In genomic region chr4:165331823-165332222, GRCh38 we compare ENCODE assay signal across 13 cellular contexts. TPM values are rescaled to one million over a fixed set of nuclear protein-coding genes. Genes with fewer than 3 reads are reported as not detected.
A peak's percentile ranks its signal among the peaks of the same experiment; 100 is the strongest.
DNase-seq lines count a peak whose midpoint lies in the region; ATAC-seq, FAIRE-seq and TF ChIP-seq lines count a peak whose summit lies in the region.
"Had no signal": no experiment of that assay in that cellular context is flagged by ENCODE, and none has a peak within 500 bp of the region (broad histone marks: within the 10 kb centered on the region; RNA-seq: fewer than 3 reads in every experiment).

No MANE protein-coding gene starts in this region.

- ATAC-seq in central memory CD8-positive, alpha-beta T cell (replicated peaks; ENCODE audit: extremely low read depth, poor library complexity, severe bottlenecking) = no peak
- ATAC-seq: HCT116, T-cell had no signal

- peak overlapping the region; percentile 38 for H3K27ac Mint-ChIP-seq in Calu3 (ENCODE audit: unreplicated experiment)
- H3K27ac Mint-ChIP-seq in central memory CD8-positive, alpha-beta T cell (ENCODE audit: low read depth) = peak overlapping the region; percentile 76
- peak overlapping the region; percentile 68 for H3K27ac Mint-ChIP-seq in mesothelial cell of epicardium

- H3K9me3 Mint-ChIP-seq in Calu3 (ENCODE audit: low read depth, unreplicated experiment) (no peaks in the 10 kb centered on the region), mesothelial cell of epicardium (no peaks in the 10 kb centered on the region)
- no peaks in the 10 kb centered on the region for H3K9me3 Mint-ChIP-seq in central memory CD8-positive, alpha-beta T cell
- H3K9me3 Mint-ChIP-seq: T-cell had no signal

- H3K36me3 Mint-ChIP-seq in Calu3 (ENCODE audit: insufficient read depth, unreplicated experiment) (peaks cover 39% of the 10 kb centered on the region), mesothelial cell of epicardium (no peaks in the 10 kb centered on the region)
- peaks cover 15% of the 10 kb centered on the region for H3K36me3 Mint-ChIP-seq in central memory CD8-positive, alpha-beta T cell (ENCODE audit: insufficient read depth)

- no peak for DNase-seq in Calu3
- no peak for DNase-seq in Karpas-422
- no peak for DNase-seq in central memory CD8-positive, alpha-beta T cell (ENCODE audit: low spot score in 2 of 2)
- no peak for DNase-seq in mesothelial cell of epicardium (ENCODE audit: low spot score in 2 of 2, unreplicated experiment in 2 of 2)
- no peak for DNase-seq in NCI-H1436 treated with DMSO at 0.1 percent for 48 hours (lab: John Stamatoyannopoulos, UW)
- DNase-seq in NCI-H1930 (lab: John Stamatoyannopoulos, UW) = no peak
- DNase-seq in H54 (ENCODE audit: insufficient read length, low spot score) = no peak
- DNase-seq in SIG-M5 (lab: John Stamatoyannopoulos, UW) = no peak
- DNase-seq: activated effector memory CD4-positive, alpha-beta T cell treated with Interleukin-2 at 50 U/mL for 16 hours; erythroblast; NCI-H2171 treated with DMSO at 0.1 percent for 48 hours; T-cell had no signal

- CTCF ChIA-PET in Calu3 (lab: Charles Lee) = no interaction called here

- BruUV-seq in Calu3 (replicated peaks; lab: Mats Ljungman, UMichigan) = no TSS peak

- no peak for TF ChIP-seq POLR2A in H54 (IDR thresholded peaks at IDR 0.05; ENCODE audit: low read depth, low read length)

- H3K79me2 ChIP-seq in Karpas-422 (ENCODE audit: low read length) = peaks cover 92% of the 10 kb centered on the region

- H3K4me2 ChIP-seq in Karpas-422 (ENCODE audit: low read depth, low read length, poor library complexity, severe bottlenecking) = peak overlapping the region; percentile 96

- H3K9me3 ChIP-seq in Karpas-422 (ENCODE audit: low read length) = no peaks in the 10 kb centered on the region

- no peak overlapping the region for H3K27ac ChIP-seq in Karpas-422 (ENCODE audit: low read length)

- peaks cover 61% of the 10 kb centered on the region for H3K36me3 ChIP-seq in Karpas-422 (ENCODE audit: insufficient read depth, low read length)

- no peaks in the 10 kb centered on the region for H3K9me2 ChIP-seq in Karpas-422 (replicated peaks; ENCODE audit: insufficient read depth, low read length)

- H3K9ac ChIP-seq in Karpas-422 (ENCODE audit: low read length) = no peak overlapping the region

- peaks cover 84% of the 10 kb centered on the region for H4K20me1 ChIP-seq in Karpas-422 (ENCODE audit: insufficient read depth, low read depth, low read length)

- intact Hi-C loops in Calu3 (cut with micrococcal nuclease; ENCODE audit: unreplicated experiment) = no loop called here

- H2AFZ ChIP-seq in Karpas-422 (ENCODE audit: low read length) = no peak overlapping the region

- peaks cover 70% of the 10 kb centered on the region for H3K4me1 ChIP-seq in Karpas-422 (ENCODE audit: low read length)

- no peak overlapping the region for H3K4me3 Mint-ChIP-seq in Calu3 (ENCODE audit: low read depth, unreplicated experiment)
- H3K4me3 Mint-ChIP-seq in central memory CD8-positive, alpha-beta T cell = no peak overlapping the region
- H3K4me3 Mint-ChIP-seq in mesothelial cell of epicardium = peak overlapping the region; percentile 61
- H3K4me3 Mint-ChIP-seq: T-cell had no signal

- peak overlapping the region; percentile 85; the same call in 1 of the 2 replicates for H3K4me3 ChIP-seq in Karpas-422 (ENCODE audit: low read length)

- H3K4me1 Mint-ChIP-seq in Calu3 (ENCODE audit: low read depth, unreplicated experiment) = peaks cover 35% of the 10 kb centered on the region
- H3K4me1 Mint-ChIP-seq in central memory CD8-positive, alpha-beta T cell = peaks cover 33% of the 10 kb centered on the region
- peaks cover 39% of the 10 kb centered on the region for H3K4me1 Mint-ChIP-seq in mesothelial cell of epicardium

- H3K27me3 Mint-ChIP-seq in Calu3 (ENCODE audit: unreplicated experiment) (no peaks in the 10 kb centered on the region), mesothelial cell of epicardium (ENCODE audit: low read depth) (no peaks in the 10 kb centered on the region)
- no peaks in the 10 kb centered on the region for H3K27me3 Mint-ChIP-seq in central memory CD8-positive, alpha-beta T cell
- H3K27me3 Mint-ChIP-seq: T-cell had no signal

- no peak for FAIRE-seq in H54 (lab: Jason Lieb, UNC)

- TF ChIP-seq CTCF in Calu3 (IDR thresholded peaks at IDR 0.05; ENCODE audit: unreplicated experiment) = no peak
- TF ChIP-seq CTCF in mesothelial cell of epicardium (IDR thresholded peaks at IDR 0.05; ENCODE audit: unreplicated experiment) = no peak

- H3K27me3 ChIP-seq in Karpas-422 (ENCODE audit: low read length) = no peaks in the 10 kb centered on the region

RNA-seq across cellular contexts. Expression of gene MSMO1, which starts 4.4 kb away (rescaled TPM):
- 93.6 and 111 TPM in 2 replicates for total RNA-seq in Calu3 (2022)
- 158 and 345 TPM in 2 replicates for total RNA-seq in Karpas-422 (2014; rRNA removed; shearing (Covaris generic); ENCODE audit: low replicate concordance)
- total RNA-seq in mesothelial cell of epicardium = 51.8 to 54.4 TPM (median 54.2 TPM) in 3 replicates

RNA-seq across cellular contexts. Expression of gene CPE, which starts 47.0 kb away (rescaled TPM):
- 4.1 and 4.7 TPM in 2 replicates for total RNA-seq in Calu3 (2022)
- total RNA-seq in Karpas-422 (2014; rRNA removed; shearing (Covaris generic); ENCODE audit: low replicate concordance) = not detected in 2 replicates
- total RNA-seq in mesothelial cell of epicardium = 93.8 to 105 TPM (median 94.1 TPM) in 3 replicates

Comparison
In these comparisons a context has a peak if more than half of its experiments do, and no peak if none do; other contexts are left out.
1. RNA of gene CPE, which starts 47.0 kb away (total RNA-seq): 93.8 to 105 TPM in mesothelial cell of epicardium; 4.1 to 4.7 TPM in Calu3 and not detected in Karpas-422; every median in the first group is over 10 times any median in the second.
2. Peak in every context shown above with its lines, with median percentiles within 50 percentile points of each other: H3K27ac Mint-ChIP-seq.